ENCODE assay signal across 12 cellular contexts in genomic region chr15:36177590-36178281, GRCh38.
DNase-seq lines count a peak whose midpoint lies in the region; TF ChIP-seq lines count a peak whose summit lies in the region.
"Had no signal": no experiment of that assay in that cellular context is flagged by ENCODE, and none has a peak within 500 bp of the region (broad histone marks: within the 10 kb centered on the region; RNA-seq: fewer than 3 reads in every experiment).

No MANE protein-coding gene starts in this region.

- H3K4me1 Mint-ChIP-seq in type B pancreatic cell (ENCODE audit: unreplicated experiment), result peaks cover 17% of the 10 kb centered on the region

- H3K27ac Mint-ChIP-seq in type B pancreatic cell, result peak overlapping the region; percentile 43
- H3K27ac Mint-ChIP-seq: stimulated activated naive CD8-positive, alpha-beta T cell treated with anti-CD3 and anti-CD28 coated beads, Interleukin-15, Interleukin-2, amounts not matched to agents 100 ng/mL and 50 ng/mL, for 24 hours had no signal

- H3K4me3 Mint-ChIP-seq in type B pancreatic cell, result no peak overlapping the region
- H3K4me3 Mint-ChIP-seq: stimulated activated naive CD8-positive, alpha-beta T cell treated with anti-CD3 and anti-CD28 coated beads, Interleukin-15, Interleukin-2, amounts not matched to agents 100 ng/mL and 50 ng/mL, for 24 hours had no signal

- H3K36me3 Mint-ChIP-seq in type B pancreatic cell, result no peaks in the 10 kb centered on the region

- DNase-seq in NCI-H2107 treated with DMSO at 0.1 percent for 48 hours (lab: John Stamatoyannopoulos, UW; ENCODE audit: unreplicated experiment) (peak; percentile 21), NCI-H2107 (lab: John Stamatoyannopoulos, UW) (no peak), NCI-H748 treated with DMSO at 0.1 percent for 48 hours (lab: John Stamatoyannopoulos, UW) (peak; percentile 54), fibroblast of villous mesenchyme (ENCODE audit: low read depth) (peak; percentile 91), type B pancreatic cell (ENCODE audit: extremely low spot score, unreplicated experiment) (no peak), HK-2 (ENCODE audit: unreplicated experiment) (no peak), SW480 (ENCODE audit: low spot score) (no peak)
- DNase-seq in activated CD8-positive, alpha-beta memory T cell treated with anti-CD3 and anti-CD28 coated beads for 24 hours, result no peak
- DNase-seq: ACHN, cerebellar nuclear complex had no signal

- TF ChIP-seq CTCF in fibroblast of villous mesenchyme (IDR thresholded peaks at IDR 0.05; ENCODE audit: insufficient read depth, low read depth, low read length) (no peak), type B pancreatic cell (conservative IDR thresholded peaks at IDR 0.05) (no peak)

- peaks cover 5% of the 10 kb centered on the region for H3K27me3 Mint-ChIP-seq in type B pancreatic cell
- H3K27me3 Mint-ChIP-seq: stimulated activated naive CD8-positive, alpha-beta T cell treated with anti-CD3 and anti-CD28 coated beads, Interleukin-15, Interleukin-2, amounts not matched to agents 100 ng/mL and 50 ng/mL, for 24 hours had no signal

- no peaks in the 10 kb centered on the region for H3K9me3 Mint-ChIP-seq in type B pancreatic cell
- H3K9me3 Mint-ChIP-seq: stimulated activated naive CD8-positive, alpha-beta T cell treated with anti-CD3 and anti-CD28 coated beads, Interleukin-15, Interleukin-2, amounts not matched to agents 100 ng/mL and 50 ng/mL, for 24 hours had no signal

- no peak overlapping the region for H3K4me3 ChIP-seq in fibroblast of villous mesenchyme (ENCODE audit: low read depth, low read length)
- H3K4me3 ChIP-seq: GM12878 had no signal

Comparison
In these comparisons a context has a peak if more than half of its experiments do, and no peak if none do; other contexts are left out.
1. DNase-seq: peak in NCI-H2107 treated with DMSO at 0.1 percent for 48 hours (single experiment), NCI-H748 treated with DMSO at 0.1 percent for 48 hours (single experiment) and fibroblast of villous mesenchyme (single experiment); none in NCI-H2107 (single experiment), type B pancreatic cell (single experiment), activated CD8-positive, alpha-beta memory T cell treated with anti-CD3 and anti-CD28 coated beads for 24 hours (single experiment), HK-2 (single experiment) and SW480 (single experiment).